In genomic region chr2:162065767-162066166, GRCh38 we compare ENCODE assay signal across 1 cellular context.
TF ChIP-seq lines count a peak whose summit lies in the region.

No MANE protein-coding gene starts in this region.

TF ChIP-seq in HepG2, 621 proteins besides CTCF, POLR2A, EP300 and RAD21 (continued from another document and continues in another):
- TF ChIP-seq, protein P1, sequence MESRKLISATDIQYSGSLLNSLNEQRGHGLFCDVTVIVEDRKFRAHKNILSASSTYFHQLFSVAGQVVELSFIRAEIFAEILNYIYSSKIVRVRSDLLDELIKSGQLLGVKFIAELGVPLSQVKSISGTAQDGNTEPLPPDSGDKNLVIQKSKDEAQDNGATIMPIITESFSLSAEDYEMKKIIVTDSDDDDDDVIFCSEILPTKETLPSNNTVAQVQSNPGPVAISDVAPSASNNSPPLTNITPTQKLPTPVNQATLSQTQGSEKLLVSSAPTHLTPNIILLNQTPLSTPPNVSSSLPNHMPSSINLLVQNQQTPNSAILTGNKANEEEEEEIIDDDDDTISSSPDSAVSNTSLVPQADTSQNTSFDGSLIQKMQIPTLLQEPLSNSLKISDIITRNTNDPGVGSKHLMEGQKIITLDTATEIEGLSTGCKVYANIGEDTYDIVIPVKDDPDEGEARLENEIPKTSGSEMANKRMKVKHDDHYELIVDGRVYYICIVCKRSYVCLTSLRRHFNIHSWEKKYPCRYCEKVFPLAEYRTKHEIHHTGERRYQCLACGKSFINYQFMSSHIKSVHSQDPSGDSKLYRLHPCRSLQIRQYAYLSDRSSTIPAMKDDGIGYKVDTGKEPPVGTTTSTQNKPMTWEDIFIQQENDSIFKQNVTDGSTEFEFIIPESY (CRISPR knock-in tag; IDR thresholded peaks at IDR 0.05) = no peak
- TF ChIP-seq ZNF609 (CRISPR knock-in tag; IDR thresholded peaks at IDR 0.05; ENCODE audit: borderline replicate concordance) (peak; percentile 64; the same call in 1 of the 2 replicates), ZFP37 (CRISPR knock-in tag; IDR thresholded peaks at IDR 0.05; ENCODE audit: borderline replicate concordance) (no peak), HDAC1 (CRISPR knock-in tag; IDR thresholded peaks at IDR 0.05) (no peak), HDAC2 (CRISPR knock-in tag; IDR thresholded peaks at IDR 0.05) (0 out of 2 replicates have a peak, but pooled peaks have one; percentile 11), ZNF281 (CRISPR knock-in tag; IDR thresholded peaks at IDR 0.05; ENCODE audit: borderline replicate concordance) (no peak), ZNF574 (CRISPR knock-in tag; IDR thresholded peaks at IDR 0.05) (no peak), NCOA5 (CRISPR knock-in tag; IDR thresholded peaks at IDR 0.05) (no peak), ZNF556 (CRISPR knock-in tag; IDR thresholded peaks at IDR 0.05; ENCODE audit: borderline replicate concordance) (no peak), CCAR2 (optimal IDR thresholded peaks at IDR 0.05; ENCODE audit: low read depth, low read length) (no peak), CBX1 (IDR thresholded peaks at IDR 0.05; ENCODE audit: low read depth) (no peak), MIER2 (CRISPR knock-in tag; IDR thresholded peaks at IDR 0.05) (no peak), HBP1 (CRISPR knock-in tag; IDR thresholded peaks at IDR 0.05; ENCODE audit: low read depth) (no peak), ZMYM4 (CRISPR knock-in tag; IDR thresholded peaks at IDR 0.05) (peak; percentile 49; the same call in 1 of the 2 replicates), XBP1 (CRISPR knock-in tag; IDR thresholded peaks at IDR 0.05) (no peak), TERF1 (CRISPR knock-in tag; IDR thresholded peaks at IDR 0.05) (no peak), SRSF1 (optimal IDR thresholded peaks at IDR 0.05; ENCODE audit: low read depth, low read length) (no peak), GPN1 (CRISPR knock-in tag; IDR thresholded peaks at IDR 0.05; ENCODE audit: borderline replicate concordance) (no peak), ZNF563 (CRISPR knock-in tag; IDR thresholded peaks at IDR 0.05) (no peak)
- TF ChIP-seq, protein P2, sequence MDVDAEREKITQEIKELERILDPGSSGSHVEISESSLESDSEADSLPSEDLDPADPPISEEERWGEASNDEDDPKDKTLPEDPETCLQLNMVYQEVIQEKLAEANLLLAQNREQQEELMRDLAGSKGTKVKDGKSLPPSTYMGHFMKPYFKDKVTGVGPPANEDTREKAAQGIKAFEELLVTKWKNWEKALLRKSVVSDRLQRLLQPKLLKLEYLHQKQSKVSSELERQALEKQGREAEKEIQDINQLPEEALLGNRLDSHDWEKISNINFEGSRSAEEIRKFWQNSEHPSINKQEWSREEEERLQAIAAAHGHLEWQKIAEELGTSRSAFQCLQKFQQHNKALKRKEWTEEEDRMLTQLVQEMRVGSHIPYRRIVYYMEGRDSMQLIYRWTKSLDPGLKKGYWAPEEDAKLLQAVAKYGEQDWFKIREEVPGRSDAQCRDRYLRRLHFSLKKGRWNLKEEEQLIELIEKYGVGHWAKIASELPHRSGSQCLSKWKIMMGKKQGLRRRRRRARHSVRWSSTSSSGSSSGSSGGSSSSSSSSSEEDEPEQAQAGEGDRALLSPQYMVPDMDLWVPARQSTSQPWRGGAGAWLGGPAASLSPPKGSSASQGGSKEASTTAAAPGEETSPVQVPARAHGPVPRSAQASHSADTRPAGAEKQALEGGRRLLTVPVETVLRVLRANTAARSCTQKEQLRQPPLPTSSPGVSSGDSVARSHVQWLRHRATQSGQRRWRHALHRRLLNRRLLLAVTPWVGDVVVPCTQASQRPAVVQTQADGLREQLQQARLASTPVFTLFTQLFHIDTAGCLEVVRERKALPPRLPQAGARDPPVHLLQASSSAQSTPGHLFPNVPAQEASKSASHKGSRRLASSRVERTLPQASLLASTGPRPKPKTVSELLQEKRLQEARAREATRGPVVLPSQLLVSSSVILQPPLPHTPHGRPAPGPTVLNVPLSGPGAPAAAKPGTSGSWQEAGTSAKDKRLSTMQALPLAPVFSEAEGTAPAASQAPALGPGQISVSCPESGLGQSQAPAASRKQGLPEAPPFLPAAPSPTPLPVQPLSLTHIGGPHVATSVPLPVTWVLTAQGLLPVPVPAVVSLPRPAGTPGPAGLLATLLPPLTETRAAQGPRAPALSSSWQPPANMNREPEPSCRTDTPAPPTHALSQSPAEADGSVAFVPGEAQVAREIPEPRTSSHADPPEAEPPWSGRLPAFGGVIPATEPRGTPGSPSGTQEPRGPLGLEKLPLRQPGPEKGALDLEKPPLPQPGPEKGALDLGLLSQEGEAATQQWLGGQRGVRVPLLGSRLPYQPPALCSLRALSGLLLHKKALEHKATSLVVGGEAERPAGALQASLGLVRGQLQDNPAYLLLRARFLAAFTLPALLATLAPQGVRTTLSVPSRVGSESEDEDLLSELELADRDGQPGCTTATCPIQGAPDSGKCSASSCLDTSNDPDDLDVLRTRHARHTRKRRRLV (CRISPR knock-in tag; IDR thresholded peaks at IDR 0.05) = no peak
- TF ChIP-seq, protein P3, sequence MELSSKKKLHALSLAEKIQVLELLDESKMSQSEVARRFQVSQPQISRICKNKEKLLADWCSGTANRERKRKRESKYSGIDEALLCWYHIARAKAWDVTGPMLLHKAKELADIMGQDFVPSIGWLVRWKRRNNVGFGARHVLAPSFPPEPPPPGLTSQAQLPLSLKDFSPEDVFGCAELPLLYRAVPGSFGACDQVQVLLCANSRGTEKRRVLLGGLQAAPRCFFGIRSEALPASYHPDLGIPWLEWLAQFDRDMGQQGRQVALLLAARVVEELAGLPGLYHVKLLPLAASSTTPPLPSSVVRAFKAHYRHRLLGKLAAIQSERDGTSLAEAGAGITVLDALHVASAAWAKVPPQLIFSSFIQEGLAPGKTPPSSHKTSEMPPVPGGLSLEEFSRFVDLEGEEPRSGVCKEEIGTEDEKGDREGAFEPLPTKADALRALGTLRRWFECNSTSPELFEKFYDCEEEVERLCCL (CRISPR knock-in tag; IDR thresholded peaks at IDR 0.05; ENCODE audit: borderline replicate concordance) = no peak
- TF ChIP-seq, protein P4, sequence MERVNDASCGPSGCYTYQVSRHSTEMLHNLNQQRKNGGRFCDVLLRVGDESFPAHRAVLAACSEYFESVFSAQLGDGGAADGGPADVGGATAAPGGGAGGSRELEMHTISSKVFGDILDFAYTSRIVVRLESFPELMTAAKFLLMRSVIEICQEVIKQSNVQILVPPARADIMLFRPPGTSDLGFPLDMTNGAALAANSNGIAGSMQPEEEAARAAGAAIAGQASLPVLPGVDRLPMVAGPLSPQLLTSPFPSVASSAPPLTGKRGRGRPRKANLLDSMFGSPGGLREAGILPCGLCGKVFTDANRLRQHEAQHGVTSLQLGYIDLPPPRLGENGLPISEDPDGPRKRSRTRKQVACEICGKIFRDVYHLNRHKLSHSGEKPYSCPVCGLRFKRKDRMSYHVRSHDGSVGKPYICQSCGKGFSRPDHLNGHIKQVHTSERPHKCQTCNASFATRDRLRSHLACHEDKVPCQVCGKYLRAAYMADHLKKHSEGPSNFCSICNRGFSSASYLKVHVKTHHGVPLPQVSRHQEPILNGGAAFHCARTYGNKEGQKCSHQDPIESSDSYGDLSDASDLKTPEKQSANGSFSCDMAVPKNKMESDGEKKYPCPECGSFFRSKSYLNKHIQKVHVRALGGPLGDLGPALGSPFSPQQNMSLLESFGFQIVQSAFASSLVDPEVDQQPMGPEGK (CRISPR knock-in tag; IDR thresholded peaks at IDR 0.05) = no peak
- TF ChIP-seq, protein P5, sequence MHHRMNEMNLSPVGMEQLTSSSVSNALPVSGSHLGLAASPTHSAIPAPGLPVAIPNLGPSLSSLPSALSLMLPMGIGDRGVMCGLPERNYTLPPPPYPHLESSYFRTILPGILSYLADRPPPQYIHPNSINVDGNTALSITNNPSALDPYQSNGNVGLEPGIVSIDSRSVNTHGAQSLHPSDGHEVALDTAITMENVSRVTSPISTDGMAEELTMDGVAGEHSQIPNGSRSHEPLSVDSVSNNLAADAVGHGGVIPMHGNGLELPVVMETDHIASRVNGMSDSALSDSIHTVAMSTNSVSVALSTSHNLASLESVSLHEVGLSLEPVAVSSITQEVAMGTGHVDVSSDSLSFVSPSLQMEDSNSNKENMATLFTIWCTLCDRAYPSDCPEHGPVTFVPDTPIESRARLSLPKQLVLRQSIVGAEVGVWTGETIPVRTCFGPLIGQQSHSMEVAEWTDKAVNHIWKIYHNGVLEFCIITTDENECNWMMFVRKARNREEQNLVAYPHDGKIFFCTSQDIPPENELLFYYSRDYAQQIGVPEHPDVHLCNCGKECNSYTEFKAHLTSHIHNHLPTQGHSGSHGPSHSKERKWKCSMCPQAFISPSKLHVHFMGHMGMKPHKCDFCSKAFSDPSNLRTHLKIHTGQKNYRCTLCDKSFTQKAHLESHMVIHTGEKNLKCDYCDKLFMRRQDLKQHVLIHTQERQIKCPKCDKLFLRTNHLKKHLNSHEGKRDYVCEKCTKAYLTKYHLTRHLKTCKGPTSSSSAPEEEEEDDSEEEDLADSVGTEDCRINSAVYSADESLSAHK (CRISPR knock-in tag; IDR thresholded peaks at IDR 0.05; ENCODE audit: borderline replicate concordance) = no peak
